23 cellular contexts compared by ENCODE assay signal in the genomic region with DNA sequence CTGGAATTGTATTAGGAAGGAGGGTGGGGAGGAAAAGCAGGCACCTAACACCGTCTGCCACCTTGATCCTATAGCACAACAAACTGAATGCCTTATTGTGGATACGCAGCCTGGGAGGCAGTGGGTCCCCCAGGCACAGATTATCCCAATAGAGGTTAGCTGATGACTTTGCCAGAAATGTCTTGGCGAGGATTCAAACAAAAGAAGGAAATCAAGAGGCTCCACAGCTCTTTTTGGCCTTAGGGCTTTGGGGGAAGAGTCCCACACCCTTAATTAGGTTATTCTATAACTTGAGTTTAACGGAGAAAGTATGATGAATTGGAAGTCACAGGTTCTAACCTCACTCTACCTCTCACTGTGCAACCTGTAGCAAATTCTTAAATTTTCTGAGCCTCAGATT.
A peak's percentile ranks its signal among the peaks of the same experiment; 100 is the strongest.
DNase-seq lines count a peak whose midpoint lies in the region; ATAC-seq and TF ChIP-seq lines count a peak whose summit lies in the region.
"Had no signal": no experiment of that assay in that cellular context is flagged by ENCODE, and none has a peak within 500 bp of the region (broad histone marks: within the 10 kb centered on the region; RNA-seq: fewer than 3 reads in every experiment).

No MANE protein-coding gene starts in this region.

- 52% methylated on average over 4 of the region's 4 CpGs for WGBS in mammary epithelial cell (ENCODE audit: low coverage, missing lambda C conversion rate)
- WGBS in spleen, 5 donors = 81 to 93% (median 88%) methylated on average over 4 of the region's 4 CpGs

- no peaks in the 10 kb centered on the region for H3K79me2 ChIP-seq in mammary epithelial cell (ENCODE audit: insufficient read depth, low read length)

- no peaks in the 10 kb centered on the region for H3K27me3 Mint-ChIP-seq in MCF 10A (ENCODE audit: insufficient read depth, unreplicated experiment)

- no peak for TF ChIP-seq CTCF in MCF 10A (IDR thresholded peaks at IDR 0.05; ENCODE audit: unreplicated experiment)
- TF ChIP-seq CTCF in mammary epithelial cell (conservative IDR thresholded peaks at IDR 0.05 in 1 of 2, IDR thresholded peaks at IDR 0.05 in 1 of 2; ENCODE audit: extremely low read depth in 1 of 2, insufficient read depth in 1 of 2, low read depth in 1 of 2, low read length in 2 of 2) = no peak
- no peak for TF ChIP-seq CTCF in RWPE2 (IDR thresholded peaks at IDR 0.05; ENCODE audit: poor library complexity, severe bottlenecking)
- no peak for TF ChIP-seq CTCF in lower lobe of right lung (IDR thresholded peaks at IDR 0.05)
- TF ChIP-seq CTCF in spleen (IDR thresholded peaks at IDR 0.05 in 8 of 11, conservative IDR thresholded peaks at IDR 0.05 in 3 of 11) = no peak

- no peaks in the 10 kb centered on the region for H4K20me1 ChIP-seq in mammary epithelial cell (ENCODE audit: insufficient read depth, low read length)

- no peak overlapping the region for H2AFZ ChIP-seq in mammary epithelial cell (ENCODE audit: low read depth, low read length)

- no peaks in the 10 kb centered on the region for H3K9me3 Mint-ChIP-seq in MCF 10A (ENCODE audit: unreplicated experiment)

- no peak overlapping the region for H3K9ac ChIP-seq in mammary epithelial cell (ENCODE audit: insufficient read depth, low read length)

- intact Hi-C loops in MCF 10A (cut with micrococcal nuclease) (no loop called here), mammary epithelial cell (cut with micrococcal nuclease) (no loop called here), lower lobe of right lung (cut with DNase I) (no loop called here), spleen (cut with DNase I; ENCODE audit: low total_unique reads) (no loop called here)

- H3K27ac ChIP-seq in mammary epithelial cell (ENCODE audit: insufficient read depth, low read depth, low read length) (no peak overlapping the region), RWPE2 (ENCODE audit: poor library complexity, severe bottlenecking) (no peak overlapping the region), lower lobe of right lung (no peak overlapping the region), spleen (no peak overlapping the region)
- H3K27ac ChIP-seq: HL-60, Peyer's patch had no signal

- dilution Hi-C loops in mammary epithelial cell (cut with HindIII; ENCODE audit: low sequenced_read_pairs) = no loop called here

- DNase-seq in MCF 10A (ENCODE audit: unreplicated experiment) (peak; percentile 67), mammary epithelial cell (no peak), RWPE2 (ENCODE audit: low spot score) (no peak), lower lobe of right lung (peak; percentile 9), NCI-H2227 treated with DMSO at 0.1 percent for 48 hours (lab: John Stamatoyannopoulos, UW) (no peak), COLO668 (lab: John Stamatoyannopoulos, UW; ENCODE audit: unreplicated experiment) (no peak), spleen (no peak)
- no peak for DNase-seq in activated CD8-positive, alpha-beta memory T cell treated with anti-CD3 and anti-CD28 coated beads, Interleukin-2, amount 50 U/mL, for 4 hours
- DNase-seq: 8988T, DMS79, GOT3, KBM-7, NCI-H1105 treated with DMSO at 0.1 percent for 48 hours, NCI-H2029 treated with DMSO at 0.1 percent for 48 hours, NCI-H345, NCI-H524, NCI-H82, Right ventricle myocardium superior, SW 1271 had no signal

- TF ChIP-seq POLR2A in spleen (IDR thresholded peaks at IDR 0.05) = no peak

- H3K36me3 Mint-ChIP-seq in MCF 10A (ENCODE audit: insufficient read depth, unreplicated experiment) = no peaks in the 10 kb centered on the region

- no peak overlapping the region for H3K4me3 ChIP-seq in mammary epithelial cell (replicated peaks in 1 of 3; ENCODE audit: insufficient read depth in 1 of 3, low read depth in 2 of 3, low read length in 3 of 3)
- H3K4me3 ChIP-seq in RWPE2 (ENCODE audit: severe bottlenecking) = no peak overlapping the region
- no peak overlapping the region for H3K4me3 ChIP-seq in lower lobe of right lung
- H3K4me3 ChIP-seq in spleen = no peak overlapping the region
- H3K4me3 ChIP-seq: GM12878, Peyer's patch had no signal

- H3K4me1 ChIP-seq in mammary epithelial cell (ENCODE audit: insufficient read depth, low read length) = peaks cover 10% of the 10 kb centered on the region
- H3K4me1 ChIP-seq in RWPE2 (ENCODE audit: insufficient read depth, poor library complexity, severe bottlenecking) = peaks cover 12% of the 10 kb centered on the region
- no peaks in the 10 kb centered on the region for H3K4me1 ChIP-seq in lower lobe of right lung
- H3K4me1 ChIP-seq in spleen = no peaks in the 10 kb centered on the region
- H3K4me1 ChIP-seq: Peyer's patch had no signal

- H3K9me3 ChIP-seq in mammary epithelial cell (replicated peaks; ENCODE audit: insufficient read depth, low read length) = no peaks in the 10 kb centered on the region
- no peaks in the 10 kb centered on the region for H3K9me3 ChIP-seq in RWPE2 (ENCODE audit: severe bottlenecking)
- no peaks in the 10 kb centered on the region for H3K9me3 ChIP-seq in lower lobe of right lung
- no peaks in the 10 kb centered on the region for H3K9me3 ChIP-seq in spleen
- H3K9me3 ChIP-seq: Peyer's patch had no signal

- H3K27ac Mint-ChIP-seq in MCF 10A (ENCODE audit: low read depth, unreplicated experiment) = no peak overlapping the region

- H3K27me3 ChIP-seq in mammary epithelial cell (ENCODE audit: insufficient read depth, low read length) (no peaks in the 10 kb centered on the region), RWPE2 (ENCODE audit: insufficient read depth, poor library complexity, severe bottlenecking) (no peaks in the 10 kb centered on the region), lower lobe of right lung (ENCODE audit: low read depth) (peaks cover 5% of the 10 kb centered on the region), spleen (replicated peaks in 1 of 7) (peaks cover 0 to 14% (median 0%) of the 10 kb centered on the region in 7 donors)
- H3K27me3 ChIP-seq: Peyer's patch had no signal

- no peak overlapping the region for H3K4me2 ChIP-seq in mammary epithelial cell (ENCODE audit: insufficient read depth, low read depth, low read length)

- H3K36me3 ChIP-seq in mammary epithelial cell (ENCODE audit: insufficient read depth, low read length) = no peaks in the 10 kb centered on the region
- no peaks in the 10 kb centered on the region for H3K36me3 ChIP-seq in RWPE2 (ENCODE audit: low read depth)
- no peaks in the 10 kb centered on the region for H3K36me3 ChIP-seq in lower lobe of right lung
- H3K36me3 ChIP-seq in spleen = no peaks in the 10 kb centered on the region
- H3K36me3 ChIP-seq: Peyer's patch had no signal

- ATAC-seq in RWPE2 (ENCODE audit: low read depth) (0 out of 3 replicates have a peak, but pooled peaks have one; percentile 7), lower lobe of right lung (no peak)
- ATAC-seq: HCT116 had no signal

- no peak overlapping the region for H3K4me3 Mint-ChIP-seq in MCF 10A (ENCODE audit: unreplicated experiment)

- BruUV-seq in MCF 10A (replicated peaks; lab: Mats Ljungman, UMichigan) (no TSS peak), mammary epithelial cell (replicated peaks; lab: Mats Ljungman, UMichigan) (no TSS peak)

- in situ Hi-C loops in mammary epithelial cell (cut with MboI; ENCODE audit: low sequenced_read_pairs in 2 of 2) = no loop called here

- H3K4me1 Mint-ChIP-seq in MCF 10A (ENCODE audit: insufficient read depth, unreplicated experiment) = peaks cover 28% of the 10 kb centered on the region

- CTCF ChIA-PET in MCF 10A (lab: Yijun Ruan, JAX) = no interaction called here
- CTCF ChIA-PET in mammary epithelial cell (lab: Charles Lee; ENCODE audit: low non-redundant PET) = interaction anchor here (0.6 kb wide), 1 partner anchor 53 kb away, joined by 4 read pairs; no protein-coding TSS in a partner anchor

- POLR2A ChIA-PET in MCF 10A (lab: Yijun Ruan, JAX) = no interaction called here

Comparison
In these comparisons a context has a peak if more than half of its experiments do, and no peak if none do; other contexts are left out.
1. DNase-seq: peak in MCF 10A (single experiment) and lower lobe of right lung (single experiment); none in mammary epithelial cell (single experiment), RWPE2 (single experiment), NCI-H2227 treated with DMSO at 0.1 percent for 48 hours (single experiment), activated CD8-positive, alpha-beta memory T cell treated with anti-CD3 and anti-CD28 coated beads, Interleukin-2, amount 50 U/mL, for 4 hours (single experiment), COLO668 (single experiment) and spleen (single experiment).